In genomic region chr16:585351-585750, GRCh38 we compare ENCODE assay signal across 1 cellular context.
TF ChIP-seq lines count a peak whose summit lies in the region.

No MANE protein-coding gene starts in this region.

TF ChIP-seq in HEK293, 187 proteins besides CTCF, POLR2A, EP300 and RAD21 (continued from another document):
- TF ChIP-seq PATZ1 (tag by site-specific recombination; IDR thresholded peaks at IDR 0.05) = 0 out of 2 replicates have a peak, but pooled peaks have one; percentile 12
- TF ChIP-seq, protein P1, sequence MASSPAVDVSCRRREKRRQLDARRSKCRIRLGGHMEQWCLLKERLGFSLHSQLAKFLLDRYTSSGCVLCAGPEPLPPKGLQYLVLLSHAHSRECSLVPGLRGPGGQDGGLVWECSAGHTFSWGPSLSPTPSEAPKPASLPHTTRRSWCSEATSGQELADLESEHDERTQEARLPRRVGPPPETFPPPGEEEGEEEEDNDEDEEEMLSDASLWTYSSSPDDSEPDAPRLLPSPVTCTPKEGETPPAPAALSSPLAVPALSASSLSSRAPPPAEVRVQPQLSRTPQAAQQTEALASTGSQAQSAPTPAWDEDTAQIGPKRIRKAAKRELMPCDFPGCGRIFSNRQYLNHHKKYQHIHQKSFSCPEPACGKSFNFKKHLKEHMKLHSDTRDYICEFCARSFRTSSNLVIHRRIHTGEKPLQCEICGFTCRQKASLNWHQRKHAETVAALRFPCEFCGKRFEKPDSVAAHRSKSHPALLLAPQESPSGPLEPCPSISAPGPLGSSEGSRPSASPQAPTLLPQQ (tag by site-specific recombination; IDR thresholded peaks at IDR 0.05) = no peak
- no peak for TF ChIP-seq ZNF24 (tag by site-specific recombination; IDR thresholded peaks at IDR 0.05)
- no peak for TF ChIP-seq KLF7 (tag by site-specific recombination; IDR thresholded peaks at IDR 0.05; ENCODE audit: borderline replicate concordance)
- no peak for TF ChIP-seq ZNF423 (tag by site-specific recombination; IDR thresholded peaks at IDR 0.05)
- TF ChIP-seq ZFHX2 (tag by site-specific recombination; conservative IDR thresholded peaks at IDR 0.05) = no peak
- TF ChIP-seq ZNF843 (tag by site-specific recombination; IDR thresholded peaks at IDR 0.05) = peak; percentile 59; the same call in 1 of the 2 replicates
- TF ChIP-seq ZNF830 (tag by site-specific recombination; IDR thresholded peaks at IDR 0.05; ENCODE audit: low read depth) = no peak
- TF ChIP-seq SETDB1 (IDR thresholded peaks at IDR 0.05; ENCODE audit: insufficient read length, low read length) = no peak
- no peak for TF ChIP-seq ZNF585B (tag by site-specific recombination; IDR thresholded peaks at IDR 0.05)
- no peak for TF ChIP-seq ZNF335 (tag by site-specific recombination; conservative IDR thresholded peaks at IDR 0.05)
- no peak for TF ChIP-seq ZNF600 (tag by site-specific recombination; IDR thresholded peaks at IDR 0.05)
- no peak for TF ChIP-seq ZNF777 (tag by site-specific recombination; IDR thresholded peaks at IDR 0.05; ENCODE audit: borderline replicate concordance)
- TF ChIP-seq, protein P2, sequence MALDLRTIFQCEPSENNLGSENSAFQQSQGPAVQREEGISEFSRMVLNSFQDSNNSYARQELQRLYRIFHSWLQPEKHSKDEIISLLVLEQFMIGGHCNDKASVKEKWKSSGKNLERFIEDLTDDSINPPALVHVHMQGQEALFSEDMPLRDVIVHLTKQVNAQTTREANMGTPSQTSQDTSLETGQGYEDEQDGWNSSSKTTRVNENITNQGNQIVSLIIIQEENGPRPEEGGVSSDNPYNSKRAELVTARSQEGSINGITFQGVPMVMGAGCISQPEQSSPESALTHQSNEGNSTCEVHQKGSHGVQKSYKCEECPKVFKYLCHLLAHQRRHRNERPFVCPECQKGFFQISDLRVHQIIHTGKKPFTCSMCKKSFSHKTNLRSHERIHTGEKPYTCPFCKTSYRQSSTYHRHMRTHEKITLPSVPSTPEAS (tag by site-specific recombination; IDR thresholded peaks at IDR 0.05) = no peak
- no peak for TF ChIP-seq ZNF292 (tag by site-specific recombination; IDR thresholded peaks at IDR 0.05; ENCODE audit: borderline replicate concordance, low read depth)
- 0 out of 2 replicates have a peak, but pooled peaks have one; percentile 41 for TF ChIP-seq KLF9 (tag by site-specific recombination; IDR thresholded peaks at IDR 0.05; ENCODE audit: low read depth)
- TF ChIP-seq ZNF785 (tag by site-specific recombination; IDR thresholded peaks at IDR 0.05) = no peak
- TF ChIP-seq ZNF394 (tag by site-specific recombination; IDR thresholded peaks at IDR 0.05; ENCODE audit: borderline replicate concordance) = no peak
- no peak for TF ChIP-seq HOXA7 (CRISPR knock-in tag; IDR thresholded peaks at IDR 0.05; ENCODE audit: borderline replicate concordance)
- TF ChIP-seq KLF1 (tag by site-specific recombination; IDR thresholded peaks at IDR 0.05) = no peak
- TF ChIP-seq GLI2 (tag by site-specific recombination; IDR thresholded peaks at IDR 0.05; ENCODE audit: borderline replicate concordance, low read depth) = no peak
- no peak for TF ChIP-seq ZNF555 (tag by site-specific recombination; conservative IDR thresholded peaks at IDR 0.05)
- TF ChIP-seq ZNF391 (tag by site-specific recombination; IDR thresholded peaks at IDR 0.05; ENCODE audit: borderline replicate concordance, low read depth) = no peak
- TF ChIP-seq GLIS1 (tag by site-specific recombination; IDR thresholded peaks at IDR 0.05) = 0 out of 2 replicates have a peak, but pooled peaks have one; percentile 27
- TF ChIP-seq ZNF549 (tag by site-specific recombination; IDR thresholded peaks at IDR 0.05) = no peak
- no peak for TF ChIP-seq ZNF121 (tag by site-specific recombination; IDR thresholded peaks at IDR 0.05)
- no peak for TF ChIP-seq ZNF155 (tag by site-specific recombination; IDR thresholded peaks at IDR 0.05)
- TF ChIP-seq ZNF677 (tag by site-specific recombination; IDR thresholded peaks at IDR 0.05) = no peak
- no peak for TF ChIP-seq ZNF701 (tag by site-specific recombination; IDR thresholded peaks at IDR 0.05)
- no peak for TF ChIP-seq MZF1 (tag by site-specific recombination; IDR thresholded peaks at IDR 0.05; ENCODE audit: borderline replicate concordance)
- TF ChIP-seq, protein P3, sequence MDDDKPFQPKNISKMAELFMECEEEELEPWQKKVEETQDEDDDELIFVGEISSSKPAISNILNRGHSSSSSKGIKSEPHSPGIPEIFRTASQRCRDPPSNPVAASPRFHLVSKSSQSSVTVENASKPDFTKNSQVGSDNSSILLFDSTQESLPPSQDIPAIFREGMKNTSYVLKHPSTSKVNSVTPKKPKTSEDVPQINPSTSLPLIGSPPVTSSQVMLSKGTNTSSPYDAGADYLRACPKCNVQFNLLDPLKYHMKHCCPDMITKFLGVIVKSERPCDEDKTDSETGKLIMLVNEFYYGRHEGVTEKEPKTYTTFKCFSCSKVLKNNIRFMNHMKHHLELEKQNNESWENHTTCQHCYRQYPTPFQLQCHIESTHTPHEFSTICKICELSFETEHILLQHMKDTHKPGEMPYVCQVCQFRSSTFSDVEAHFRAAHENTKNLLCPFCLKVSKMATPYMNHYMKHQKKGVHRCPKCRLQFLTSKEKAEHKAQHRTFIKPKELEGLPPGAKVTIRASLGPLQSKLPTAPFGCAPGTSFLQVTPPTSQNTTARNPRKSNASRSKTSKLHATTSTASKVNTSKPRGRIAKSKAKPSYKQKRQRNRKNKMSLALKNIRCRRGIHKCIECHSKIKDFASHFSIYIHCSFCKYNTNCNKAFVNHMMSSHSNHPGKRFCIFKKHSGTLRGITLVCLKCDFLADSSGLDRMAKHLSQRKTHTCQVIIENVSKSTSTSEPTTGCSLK (tag by site-specific recombination; IDR thresholded peaks at IDR 0.05) = no peak
- no peak for TF ChIP-seq ZNF580 (tag by site-specific recombination; IDR thresholded peaks at IDR 0.05)
- TF ChIP-seq YY2 (tag by site-specific recombination; IDR thresholded peaks at IDR 0.05) = no peak
- no peak for TF ChIP-seq ZNF501 (tag by site-specific recombination; IDR thresholded peaks at IDR 0.05)
- TF ChIP-seq, protein P4, sequence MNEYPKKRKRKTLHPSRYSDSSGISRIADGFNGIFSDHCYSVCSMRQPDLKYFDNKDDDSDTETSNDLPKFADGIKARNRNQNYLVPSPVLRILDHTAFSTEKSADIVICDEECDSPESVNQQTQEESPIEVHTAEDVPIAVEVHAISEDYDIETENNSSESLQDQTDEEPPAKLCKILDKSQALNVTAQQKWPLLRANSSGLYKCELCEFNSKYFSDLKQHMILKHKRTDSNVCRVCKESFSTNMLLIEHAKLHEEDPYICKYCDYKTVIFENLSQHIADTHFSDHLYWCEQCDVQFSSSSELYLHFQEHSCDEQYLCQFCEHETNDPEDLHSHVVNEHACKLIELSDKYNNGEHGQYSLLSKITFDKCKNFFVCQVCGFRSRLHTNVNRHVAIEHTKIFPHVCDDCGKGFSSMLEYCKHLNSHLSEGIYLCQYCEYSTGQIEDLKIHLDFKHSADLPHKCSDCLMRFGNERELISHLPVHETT (tag by site-specific recombination; IDR thresholded peaks at IDR 0.05) = no peak
- no peak for TF ChIP-seq ZNF548 (tag by site-specific recombination; IDR thresholded peaks at IDR 0.05)
- no peak for TF ChIP-seq ZNF23 (tag by site-specific recombination; IDR thresholded peaks at IDR 0.05; ENCODE audit: borderline replicate concordance)
- no peak for TF ChIP-seq PRDM1 (tag by site-specific recombination; IDR thresholded peaks at IDR 0.05)
- no peak for TF ChIP-seq MEIS1 (CRISPR knock-in tag; IDR thresholded peaks at IDR 0.05; ENCODE audit: borderline replicate concordance)
- no peak for TF ChIP-seq ZNF174 (tag by site-specific recombination; IDR thresholded peaks at IDR 0.05)
- no peak for TF ChIP-seq ZBTB21 (tag by site-specific recombination; IDR thresholded peaks at IDR 0.05)
- TF ChIP-seq, protein P5, sequence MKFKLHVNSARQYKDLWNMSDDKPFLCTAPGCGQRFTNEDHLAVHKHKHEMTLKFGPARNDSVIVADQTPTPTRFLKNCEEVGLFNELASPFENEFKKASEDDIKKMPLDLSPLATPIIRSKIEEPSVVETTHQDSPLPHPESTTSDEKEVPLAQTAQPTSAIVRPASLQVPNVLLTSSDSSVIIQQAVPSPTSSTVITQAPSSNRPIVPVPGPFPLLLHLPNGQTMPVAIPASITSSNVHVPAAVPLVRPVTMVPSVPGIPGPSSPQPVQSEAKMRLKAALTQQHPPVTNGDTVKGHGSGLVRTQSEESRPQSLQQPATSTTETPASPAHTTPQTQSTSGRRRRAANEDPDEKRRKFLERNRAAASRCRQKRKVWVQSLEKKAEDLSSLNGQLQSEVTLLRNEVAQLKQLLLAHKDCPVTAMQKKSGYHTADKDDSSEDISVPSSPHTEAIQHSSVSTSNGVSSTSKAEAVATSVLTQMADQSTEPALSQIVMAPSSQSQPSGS (tag by site-specific recombination; IDR thresholded peaks at IDR 0.05; ENCODE audit: low read depth) = no peak
- TF ChIP-seq ZXDB (tag by site-specific recombination; IDR thresholded peaks at IDR 0.05) = 0 out of 2 replicates have a peak, but pooled peaks have one; percentile 6
